1 cellular context compared by ENCODE assay signal in genomic region chr12:95802482-95803264, GRCh38.
TF ChIP-seq lines count a peak whose summit lies in the region.

No MANE protein-coding gene starts in this region.

TF ChIP-seq in HepG2, 621 proteins besides CTCF, POLR2A, EP300 and RAD21 (continued from another document and continues in another):
- TF ChIP-seq ZBTB43 (CRISPR knock-in tag; conservative IDR thresholded peaks at IDR 0.05) (no peak), MYPOP (CRISPR knock-in tag; IDR thresholded peaks at IDR 0.05) (no peak), ZUFSP (CRISPR knock-in tag; IDR thresholded peaks at IDR 0.05; ENCODE audit: borderline replicate concordance) (no peak), KLF13 (CRISPR knock-in tag; IDR thresholded peaks at IDR 0.05) (no peak), ZNF605 (CRISPR knock-in tag; IDR thresholded peaks at IDR 0.05) (no peak), JUNB (CRISPR knock-in tag; IDR thresholded peaks at IDR 0.05; ENCODE audit: borderline replicate concordance) (no peak), PAXIP1 (CRISPR knock-in tag; conservative IDR thresholded peaks at IDR 0.05) (peak; percentile 96), AHDC1 (CRISPR knock-in tag; IDR thresholded peaks at IDR 0.05; ENCODE audit: borderline replicate concordance) (peak; percentile 85; the same call in 1 of the 2 replicates), MXD4 (CRISPR knock-in tag; IDR thresholded peaks at IDR 0.05) (no peak), POLR2AphosphoS5 (IDR thresholded peaks at IDR 0.05; ENCODE audit: low read depth, low read length) (no peak), ZNF30 (CRISPR knock-in tag; IDR thresholded peaks at IDR 0.05) (no peak), ZBTB26 (CRISPR knock-in tag; IDR thresholded peaks at IDR 0.05; ENCODE audit: borderline replicate concordance) (peak; percentile 81; the same call in 1 of the 2 replicates), U2AF1 (optimal IDR thresholded peaks at IDR 0.05; ENCODE audit: low read depth, low read length) (no peak), ZNF678 (CRISPR knock-in tag; IDR thresholded peaks at IDR 0.05) (no peak), TBX3 (IDR thresholded peaks at IDR 0.05; ENCODE audit: borderline replicate concordance) (no peak), CBX5 (CRISPR knock-in tag; IDR thresholded peaks at IDR 0.05; ENCODE audit: borderline replicate concordance) (no peak), SOX6 (IDR thresholded peaks at IDR 0.05) (no peak), SOX6 (CRISPR knock-in tag; IDR thresholded peaks at IDR 0.05) (peak; percentile 93), CENPBD1 (CRISPR knock-in tag; IDR thresholded peaks at IDR 0.05; ENCODE audit: borderline replicate concordance, low read depth) (no peak), ZNF788 (CRISPR knock-in tag; IDR thresholded peaks at IDR 0.05; ENCODE audit: borderline replicate concordance) (no peak), ZNF343 (CRISPR knock-in tag; IDR thresholded peaks at IDR 0.05) (no peak), ZNF263 (CRISPR knock-in tag; IDR thresholded peaks at IDR 0.05) (no peak), ZNF703 (CRISPR knock-in tag; IDR thresholded peaks at IDR 0.05; ENCODE audit: borderline replicate concordance) (no peak), HOXA3 (CRISPR knock-in tag; IDR thresholded peaks at IDR 0.05) (peak; percentile 52; the same call in 1 of the 2 replicates), NFAT5 (CRISPR knock-in tag; IDR thresholded peaks at IDR 0.05) (no peak), RBM39 (IDR thresholded peaks at IDR 0.05; ENCODE audit: low read depth, low read length, poor library complexity, severe bottlenecking) (no peak), ZNF780A (CRISPR knock-in tag; IDR thresholded peaks at IDR 0.05) (no peak), ZNF772 (CRISPR knock-in tag; IDR thresholded peaks at IDR 0.05) (no peak), HNRNPL (IDR thresholded peaks at IDR 0.05; ENCODE audit: low read depth, low read length) (no peak), ZNF34 (CRISPR knock-in tag; IDR thresholded peaks at IDR 0.05; ENCODE audit: borderline replicate concordance) (no peak), HNF1B (CRISPR knock-in tag; IDR thresholded peaks at IDR 0.05) (peak; percentile 83), SIN3A (IDR thresholded peaks at IDR 0.05; ENCODE audit: borderline replicate concordance, low read depth, low read length) (no peak), ZNF629 (CRISPR knock-in tag; conservative IDR thresholded peaks at IDR 0.05) (no peak), NFIC (IDR thresholded peaks at IDR 0.05; ENCODE audit: low read length) (peak; percentile 73), ZFP90 (CRISPR knock-in tag; IDR thresholded peaks at IDR 0.05; ENCODE audit: borderline replicate concordance) (no peak)
